ENCODE assay signal across 1 cellular context in genomic region chr7:150965273-150965830, GRCh38.
TF ChIP-seq lines count a peak whose summit lies in the region.

No MANE protein-coding gene starts in this region.

TF ChIP-seq in HCT116, 20 proteins besides CTCF, POLR2A, EP300 and RAD21:
- TF ChIP-seq YY1 (IDR thresholded peaks at IDR 0.05; ENCODE audit: extremely low read depth, insufficient replicate concordance, low read depth, low read length): no peak
- TF ChIP-seq ELF1 (IDR thresholded peaks at IDR 0.05; ENCODE audit: borderline replicate concordance, low read depth): no peak
- no peak for TF ChIP-seq POLR2AphosphoS5 (IDR thresholded peaks at IDR 0.05; ENCODE audit: low read depth, low read length)
- no peak for TF ChIP-seq TCF7L2 (IDR thresholded peaks at IDR 0.05; ENCODE audit: borderline replicate concordance, extremely low read depth, insufficient read depth, insufficient read length)
- TF ChIP-seq CBX3 (IDR thresholded peaks at IDR 0.05; ENCODE audit: low read depth): no peak
- no peak for TF ChIP-seq ZNF274 (IDR thresholded peaks at IDR 0.05; ENCODE audit: low read depth, low read length)
- no peak for TF ChIP-seq SP1 (IDR thresholded peaks at IDR 0.05; ENCODE audit: low read depth)
- no peak for TF ChIP-seq FOSL1 (IDR thresholded peaks at IDR 0.05; ENCODE audit: low read depth)
- TF ChIP-seq SRF (IDR thresholded peaks at IDR 0.05; ENCODE audit: low read depth): no peak
- no peak for TF ChIP-seq EZH2phosphoT487 (IDR thresholded peaks at IDR 0.05; ENCODE audit: borderline replicate concordance)
- TF ChIP-seq EGR1 (IDR thresholded peaks at IDR 0.05; ENCODE audit: low read depth): no peak
- TF ChIP-seq JUND (IDR thresholded peaks at IDR 0.05): no peak
- no peak for TF ChIP-seq ZBTB33 (IDR thresholded peaks at IDR 0.05; ENCODE audit: extremely low read depth, insufficient replicate concordance, low read length)
TF ChIP-seq in HCT116: peak in this region for 0.
